Comparison of ENCODE assay signal across 11 cellular contexts in genomic region chr9:80649001-80649420, GRCh38.
DNase-seq lines count a peak whose midpoint lies in the region; ATAC-seq, FAIRE-seq and TF ChIP-seq lines count a peak whose summit lies in the region.
"Had no signal": no experiment of that assay in that cellular context is flagged by ENCODE, and none has a peak within 500 bp of the region (broad histone marks: within the 10 kb centered on the region; RNA-seq: fewer than 3 reads in every experiment).

No MANE protein-coding gene starts in this region.

- no peak overlapping the region for H3K9ac ChIP-seq in colonic mucosa (ENCODE audit: low read depth in 2 of 2, low read length in 2 of 2)
- H3K9ac ChIP-seq in keratinocyte (ENCODE audit: control insufficient read depth, extremely low read depth, insufficient read depth, low read length) = no peak overlapping the region

- WGBS in testis, 2 donors = 65 to 70% methylated on average over 3 of the region's 3 CpGs

- no peaks in the 10 kb centered on the region for H3K9me1 ChIP-seq in keratinocyte (ENCODE audit: control insufficient read depth, extremely low read depth, insufficient read depth, low read length)

- dilution Hi-C loops in keratinocyte (cut with MboI; ENCODE audit: extremely low pct_ligation_motif_present, low sequenced_read_pairs) = no loop called here

- H3K4me2 ChIP-seq in keratinocyte (ENCODE audit: control insufficient read depth, extremely low read depth, insufficient read depth, low read depth, low read length) = no peak overlapping the region

- peak; percentile 59 for FAIRE-seq in keratinocyte (lab: Jason Lieb, UNC)
- FAIRE-seq: GM19239 had no signal

- TF ChIP-seq POLR2A in testis (IDR thresholded peaks at IDR 0.05) (no peak), vagina (IDR thresholded peaks at IDR 0.05) (no peak)

- H3K27ac Mint-ChIP-seq in activated naive CD4-positive, alpha-beta T cell treated with anti-CD3 and anti-CD28 coated beads, Interleukin-2, amount 50 U/mL, for 72 hours = no peak overlapping the region
- H3K27ac Mint-ChIP-seq: dendritic cell treated with granulocyte-macrophage colony-stimulating factor and Interleukin-4, amounts not matched to agents 40 ng/mL and 50 ng/mL, for 4 days had no signal

- H3K79me2 ChIP-seq in keratinocyte (ENCODE audit: control insufficient read depth, insufficient read depth, low read length) = no peaks in the 10 kb centered on the region

- intact Hi-C loops in colonic mucosa (cut with DNase I) = no loop called here
- intact Hi-C loops in testis (cut with DNase I; ENCODE audit: low total_unique reads) = no loop called here
- intact Hi-C loops in vagina (cut with DNase I) = no loop called here

- H3K36me3 ChIP-seq in colonic mucosa = no peaks in the 10 kb centered on the region
- no peaks in the 10 kb centered on the region for H3K36me3 ChIP-seq in keratinocyte (ENCODE audit: control insufficient read depth in 2 of 2, extremely low read depth in 1 of 2, insufficient read depth in 2 of 2, low read length in 2 of 2)
- H3K36me3 ChIP-seq in testis (ENCODE audit: low read depth, missing control alignments) = no peaks in the 10 kb centered on the region
- H3K36me3 ChIP-seq in vagina = no peaks in the 10 kb centered on the region

- no peak overlapping the region for H2AFZ ChIP-seq in keratinocyte (ENCODE audit: control insufficient read depth, low read length)

- TF ChIP-seq CTCF in colonic mucosa (IDR thresholded peaks at IDR 0.05) (no peak), keratinocyte (optimal IDR thresholded peaks at IDR 0.05 in 1 of 3, IDR thresholded peaks at IDR 0.05 in 1 of 3, conservative IDR thresholded peaks at IDR 0.05 in 1 of 3; ENCODE audit: extremely low read depth in 1 of 3, insufficient read depth in 2 of 3, low read length in 3 of 3) (no peak), testis (IDR thresholded peaks at IDR 0.05) (no peak), vagina (IDR thresholded peaks at IDR 0.05) (no peak)

- H3K9me3 ChIP-seq in colonic mucosa (no peaks in the 10 kb centered on the region), keratinocyte (ENCODE audit: control insufficient read depth, low read depth, low read length) (no peaks in the 10 kb centered on the region), testis (no peaks in the 10 kb centered on the region), vagina (no peaks in the 10 kb centered on the region)

- H3K4me1 ChIP-seq in colonic mucosa (no peaks in the 10 kb centered on the region), keratinocyte (ENCODE audit: control insufficient read depth, extremely low read depth, insufficient read depth, low read length) (no peaks in the 10 kb centered on the region), testis (no peaks in the 10 kb centered on the region), vagina (peaks cover 17% of the 10 kb centered on the region)

- H3K27me3 ChIP-seq in colonic mucosa (no peaks in the 10 kb centered on the region), keratinocyte (ENCODE audit: control insufficient read depth, extremely low read depth, insufficient read depth, low read length) (no peaks in the 10 kb centered on the region), testis (no peaks in the 10 kb centered on the region), vagina (no peaks in the 10 kb centered on the region)

- peak; percentile 80 for DNase-seq in HS-5 (ENCODE audit: low read depth)
- DNase-seq in colonic mucosa = peak; percentile 23
- no peak for DNase-seq in keratinocyte (ENCODE audit: low read depth, low spot score)
- DNase-seq in testis = peak; percentile 23
- no peak for DNase-seq in activated naive CD4-positive, alpha-beta T cell treated with anti-CD3 and anti-CD28 coated beads, Interleukin-2, amount 50 U/mL, for 72 hours (ENCODE audit: low spot score in 2 of 2)
- DNase-seq in vagina (ENCODE audit: extremely low spot score in 2 of 2) = no peak
- DNase-seq in activated T-cell treated with anti-CD3 and anti-CD28 coated beads, Interleukin-2, amount 50 U/mL, for 48 hours = no peak
- DNase-seq: NCI-H510A had no signal

- H4K20me1 ChIP-seq in keratinocyte (ENCODE audit: control insufficient read depth, extremely low read depth, insufficient read depth, low read length) = no peaks in the 10 kb centered on the region

- H3K36me3 Mint-ChIP-seq in activated naive CD4-positive, alpha-beta T cell treated with anti-CD3 and anti-CD28 coated beads, Interleukin-2, amount 50 U/mL, for 72 hours = no peaks in the 10 kb centered on the region

- H3K27ac ChIP-seq in colonic mucosa (no peak overlapping the region), keratinocyte (ENCODE audit: control insufficient read depth, insufficient read depth, low read length) (no peak overlapping the region), testis (no peak overlapping the region), vagina (no peak overlapping the region)

- ATAC-seq in activated naive CD4-positive, alpha-beta T cell treated with anti-CD3 and anti-CD28 coated beads, Interleukin-2, amount 50 U/mL, for 72 hours = no peak
- ATAC-seq in GM18502 (IDR thresholded peaks at IDR 0.05; ENCODE audit: poor library complexity, unreplicated experiment) = no peak

- peaks cover 0 to 1% of the 10 kb centered on the region in 2 donors for H3K9me3 Mint-ChIP-seq in activated naive CD4-positive, alpha-beta T cell treated with anti-CD3 and anti-CD28 coated beads, Interleukin-2, amount 50 U/mL, for 72 hours

- H3K4me3 ChIP-seq in colonic mucosa (no peak overlapping the region), keratinocyte (ENCODE audit: control insufficient read depth in 2 of 3, extremely low read depth in 1 of 3, insufficient read depth in 2 of 3, low read depth in 1 of 3, low read length in 3 of 3) (no peak overlapping the region), testis (no peak overlapping the region), vagina (no peak overlapping the region)

Comparison
In these comparisons a context has a peak if more than half of its experiments do, and no peak if none do; other contexts are left out.
1. DNase-seq: peak in HS-5 (single experiment), colonic mucosa (single experiment) and testis (single experiment); none in keratinocyte (single experiment), activated naive CD4-positive, alpha-beta T cell treated with anti-CD3 and anti-CD28 coated beads, Interleukin-2, amount 50 U/mL, for 72 hours (0 of 2), vagina (0 of 2) and activated T-cell treated with anti-CD3 and anti-CD28 coated beads, Interleukin-2, amount 50 U/mL, for 48 hours (0 of 2).